ENCODE assay signal across 31 cellular contexts in the genomic region with DNA sequence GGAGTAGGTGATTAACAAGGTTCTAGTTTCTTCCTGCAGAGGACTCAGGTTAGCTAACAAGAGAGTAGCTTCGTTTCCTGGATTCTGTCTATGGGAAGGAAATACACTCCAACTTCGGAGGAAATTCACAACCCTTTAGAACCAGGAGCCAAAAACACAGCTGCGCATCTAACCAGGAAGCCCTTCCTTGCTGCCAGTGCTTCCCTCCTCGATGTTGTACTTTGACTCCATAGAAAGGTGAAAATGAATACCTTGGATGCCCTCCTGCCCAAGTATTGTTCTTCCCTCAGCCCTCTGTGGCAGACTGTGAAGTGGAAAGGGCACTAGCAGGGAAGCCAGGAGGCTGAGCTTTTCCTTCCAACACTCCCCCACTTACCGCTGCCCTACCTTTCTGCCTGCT. TPM values are rescaled to one million over a fixed set of nuclear protein-coding genes. Genes with fewer than 3 reads are reported as not detected.
DNase-seq lines count a peak whose midpoint lies in the region; ATAC-seq, FAIRE-seq and TF ChIP-seq lines count a peak whose summit lies in the region.
"Had no signal": no experiment of that assay in that cellular context is flagged by ENCODE, and none has a peak within 500 bp of the region (broad histone marks: within the 10 kb centered on the region; RNA-seq: fewer than 3 reads in every experiment).

No MANE protein-coding gene starts in this region.

- H3K9ac ChIP-seq in trophoblast cell (ENCODE audit: low read length): no peak overlapping the region
- H3K9ac ChIP-seq: BLaER1 had no signal

- no peak overlapping the region for H4K91ac ChIP-seq in trophoblast cell (ENCODE audit: low read depth, low read length)

- WGBS in trophoblast cell (ENCODE audit: extremely low coverage, insufficient coverage, insufficient read length): no CpG with 5 or more reads among the region's 5 CpGs
- WGBS in tibial nerve, 2 donors: 70 to 85% methylated on average over 4 to 5 of the region's 5 CpGs

- H3K18ac ChIP-seq in trophoblast cell (ENCODE audit: low read length): no peak overlapping the region

- no peak overlapping the region for H3K4me3 Mint-ChIP-seq in type B pancreatic cell
- H3K4me3 Mint-ChIP-seq in activated T-cell treated with anti-CD3 and anti-CD28 coated beads, Interleukin-2, amount 50 U/mL, for 24 hours: no peak overlapping the region
- H3K4me3 Mint-ChIP-seq: CD14-positive monocyte; CD4-positive, alpha-beta memory T cell; CD4-positive, CD25-positive, alpha-beta regulatory T cell; CD8-positive, alpha-beta memory T cell had no signal

- H2AK5ac ChIP-seq in trophoblast cell (ENCODE audit: low read length): no peak overlapping the region

- H3K27ac Mint-ChIP-seq in type B pancreatic cell: no peak overlapping the region
- no peak overlapping the region for H3K27ac Mint-ChIP-seq in activated T-cell treated with anti-CD3 and anti-CD28 coated beads, Interleukin-2, amount 50 U/mL, for 24 hours
- H3K27ac Mint-ChIP-seq: CD14-positive monocyte; CD4-positive, alpha-beta memory T cell; CD4-positive, CD25-positive, alpha-beta regulatory T cell; CD8-positive, alpha-beta memory T cell had no signal

- no peaks in the 10 kb centered on the region for H3K9me3 Mint-ChIP-seq in type B pancreatic cell
- no peaks in the 10 kb centered on the region for H3K9me3 Mint-ChIP-seq in activated T-cell treated with anti-CD3 and anti-CD28 coated beads, Interleukin-2, amount 50 U/mL, for 24 hours
- H3K9me3 Mint-ChIP-seq: CD4-positive, alpha-beta memory T cell; CD4-positive, CD25-positive, alpha-beta regulatory T cell; CD8-positive, alpha-beta memory T cell had no signal

- H4K12ac ChIP-seq in trophoblast cell (ENCODE audit: low read depth, low read length): no peak overlapping the region

- no peak overlapping the region for H4K8ac ChIP-seq in trophoblast cell (ENCODE audit: low read depth, low read length)

- no peak overlapping the region for H3K4me2 ChIP-seq in trophoblast cell (ENCODE audit: low read length)
- H3K4me2 ChIP-seq: BLaER1 had no signal

- no peaks in the 10 kb centered on the region for H3K79me2 ChIP-seq in trophoblast cell (ENCODE audit: control insufficient read depth, insufficient read depth, low read length, poor library complexity)

- H3K36me3 ChIP-seq in trophoblast cell (ENCODE audit: control insufficient read depth in 1 of 2, insufficient read depth in 2 of 2, low read length in 2 of 2) (no peaks in the 10 kb centered on the region), tibial nerve (no peaks in the 10 kb centered on the region)
- H3K36me3 ChIP-seq: BE2C, BLaER1 had no signal

- H2BK120ac ChIP-seq in trophoblast cell (ENCODE audit: insufficient read depth, low read length, poor library complexity): no peak overlapping the region

- H2BK5ac ChIP-seq in trophoblast cell (ENCODE audit: low read depth, low read length, poor library complexity): no peak overlapping the region

- no peak overlapping the region for H3K14ac ChIP-seq in trophoblast cell (ENCODE audit: low read length)

- no peaks in the 10 kb centered on the region for H3K27me3 ChIP-seq in trophoblast cell (ENCODE audit: insufficient read depth, low read length)
- no peaks in the 10 kb centered on the region for H3K27me3 ChIP-seq in tibial nerve
- H3K27me3 ChIP-seq: BE2C had no signal

- TF ChIP-seq CTCF in tibial nerve (IDR thresholded peaks at IDR 0.05): no peak
- TF ChIP-seq CTCF in type B pancreatic cell (conservative IDR thresholded peaks at IDR 0.05): no peak

- intact Hi-C loops in left colon (cut with DNase I, micrococcal nuclease): loop anchor here in 1 of 2 donors (10.0 kb wide), 1 partner anchor 51 kb away; no protein-coding TSS in a partner anchor

- no peaks in the 10 kb centered on the region for H3K4me1 Mint-ChIP-seq in type B pancreatic cell (ENCODE audit: unreplicated experiment)
- H3K4me1 Mint-ChIP-seq in activated T-cell treated with anti-CD3 and anti-CD28 coated beads, Interleukin-2, amount 50 U/mL, for 24 hours (ENCODE audit: low read depth): peaks cover 17% of the 10 kb centered on the region
- H3K4me1 Mint-ChIP-seq: CD14-positive monocyte had no signal

- FAIRE-seq in GM19239 (lab: Jason Lieb, UNC): peak; percentile 49
- FAIRE-seq: A204.1, GM12878, GM12892, GM18507 had no signal

- H3K79me1 ChIP-seq in trophoblast cell (ENCODE audit: low read length): no peaks in the 10 kb centered on the region

- H3K4me3 ChIP-seq in trophoblast cell (ENCODE audit: low read depth, low read length): no peak overlapping the region
- H3K4me3 ChIP-seq in tibial nerve: no peak overlapping the region
- H3K4me3 ChIP-seq: BLaER1, GM12878 had no signal

- no peak overlapping the region for H3K23ac ChIP-seq in trophoblast cell (ENCODE audit: low read length)

- no peak overlapping the region for H2AFZ ChIP-seq in trophoblast cell (ENCODE audit: insufficient read depth, low read length, poor library complexity)

- H3K9me3 ChIP-seq in trophoblast cell (ENCODE audit: insufficient read depth, low read depth, low read length): no peaks in the 10 kb centered on the region
- H3K9me3 ChIP-seq in tibial nerve: no peaks in the 10 kb centered on the region
- H3K9me3 ChIP-seq: BE2C, BLaER1 had no signal

- H3K27ac ChIP-seq in trophoblast cell (ENCODE audit: low read depth, low read length) (no peak overlapping the region), tibial nerve (no peak overlapping the region)
- H3K27ac ChIP-seq: BLaER1 had no signal

- no peak for TF ChIP-seq POLR2A in tibial nerve (IDR thresholded peaks at IDR 0.05)

- H2BK12ac ChIP-seq in trophoblast cell (ENCODE audit: low read length): peak overlapping the region; percentile 23

- no peak overlapping the region for H3K4ac ChIP-seq in trophoblast cell (ENCODE audit: low read depth, low read length)

- H3K36me3 Mint-ChIP-seq in type B pancreatic cell: no peaks in the 10 kb centered on the region
- H3K36me3 Mint-ChIP-seq in activated T-cell treated with anti-CD3 and anti-CD28 coated beads, Interleukin-2, amount 50 U/mL, for 24 hours (ENCODE audit: low read depth): no peaks in the 10 kb centered on the region
- H3K36me3 Mint-ChIP-seq: CD14-positive monocyte; CD4-positive, alpha-beta memory T cell; CD4-positive, CD25-positive, alpha-beta regulatory T cell; CD8-positive, alpha-beta memory T cell had no signal

- DNase-seq in GM19239 (ENCODE audit: insufficient read length, low spot score) (no peak), left colon (no peak), trophoblast cell (no peak), tibial nerve (ENCODE audit: low spot score in 2 of 2) (no peak), type B pancreatic cell (ENCODE audit: extremely low spot score, unreplicated experiment) (no peak)
- DNase-seq in activated T-cell treated with anti-CD3 and anti-CD28 coated beads, Interleukin-2, amount 50 U/mL, for 24 hours: no peak
- DNase-seq: 8988T; ACHN; BE2C; C1 segment of cervical spinal cord; CD4-positive, alpha-beta memory T cell; CD4-positive, CD25-positive, alpha-beta regulatory T cell; CD8-positive, alpha-beta memory T cell; COR-L47; DMS 273 treated with DMSO at 0.1 percent for 48 hours; DMS153; DMS53; DMS79; DND-41; EL; GDM1 had no signal

- no peaks in the 10 kb centered on the region for H3K27me3 Mint-ChIP-seq in type B pancreatic cell
- peaks cover 51% of the 10 kb centered on the region for H3K27me3 Mint-ChIP-seq in activated T-cell treated with anti-CD3 and anti-CD28 coated beads, Interleukin-2, amount 50 U/mL, for 24 hours

- H3K4me1 ChIP-seq in trophoblast cell (ENCODE audit: control insufficient read depth in 1 of 2, insufficient read depth in 2 of 2, low read length in 2 of 2): no peaks in the 10 kb centered on the region
- H3K4me1 ChIP-seq in tibial nerve: no peaks in the 10 kb centered on the region
- H3K4me1 ChIP-seq: BE2C, BLaER1 had no signal

- TF ChIP-seq EP300 in tibial nerve (IDR thresholded peaks at IDR 0.05): no peak

- peak; percentile 66 for ATAC-seq in left colon
- ATAC-seq: GM12878 had no signal

RNA-seq across cellular contexts. Expression of a gene that starts 35.1 kb away (rescaled TPM):
- total RNA-seq in left colon: not detected
- polyA plus RNA-seq in trophoblast cell (2013): 0.75 and 0.77 TPM in 2 replicates
- not detected for total RNA-seq in tibial nerve
- total RNA-seq in type B pancreatic cell (ENCODE audit: low replicate concordance): not detected in 2 replicates
- total RNA-seq: A673; CD4-positive, alpha-beta memory T cell; CD4-positive, CD25-positive, alpha-beta regulatory T cell; CD8-positive, alpha-beta memory T cell; Daoy; G401; GM12878 had no signal
- polyA plus RNA-seq: AG04450; CD14-positive monocyte; CD4-positive, alpha-beta memory T cell; CD4-positive, CD25-positive, alpha-beta regulatory T cell; CD8-positive, alpha-beta memory T cell; GM12878 had no signal

RNA-seq across cellular contexts. Expression of a gene that starts 38.8 kb away (rescaled TPM):
- total RNA-seq in left colon: under 1 TPM; 0.43 to 0.89 TPM
- 0.26 and 0.61 TPM in 2 replicates for polyA plus RNA-seq in trophoblast cell (2013)
- 1 to 10 TPM in 2 of 4 donors, under 1 TPM in 2; 0.60 to 3.9 (median 2.1) TPM for total RNA-seq in tibial nerve
- total RNA-seq in type B pancreatic cell (ENCODE audit: low replicate concordance): 0.39 and 0.83 TPM in 2 replicates
- total RNA-seq: G401 had no signal
- polyA plus RNA-seq: CD4-positive, alpha-beta memory T cell; CD4-positive, CD25-positive, alpha-beta regulatory T cell; CD8-positive, alpha-beta memory T cell had no signal
